Comparison of ENCODE assay signal across 8 cellular contexts in the genomic region with DNA sequence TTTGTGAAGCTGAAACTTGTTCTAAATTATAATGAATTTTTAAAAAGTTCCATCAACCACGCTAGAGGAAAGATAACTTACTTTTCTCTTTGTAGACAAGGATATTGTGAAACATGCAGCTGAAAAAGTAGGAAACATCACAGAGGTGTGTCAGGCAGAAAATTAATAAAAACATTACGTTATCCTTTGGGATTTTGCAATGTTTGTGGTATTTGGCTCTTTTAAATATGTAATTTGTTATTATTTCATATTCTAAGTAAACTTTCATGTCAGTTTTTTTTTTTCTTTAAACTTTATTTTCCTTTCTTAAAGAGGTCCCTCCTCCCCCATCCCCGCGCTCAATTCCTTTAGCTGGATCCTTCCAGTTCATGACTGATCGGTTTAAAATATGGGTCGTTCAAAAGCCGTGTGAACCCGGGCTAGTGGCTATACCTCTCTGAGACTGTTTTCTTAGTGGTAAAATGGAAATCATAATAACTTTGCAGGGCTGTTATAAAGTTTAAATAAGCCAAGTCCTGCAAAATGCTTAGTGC. TPM values are rescaled to one million over a fixed set of nuclear protein-coding genes. Genes with fewer than 3 reads are reported as not detected.
A peak's percentile ranks its signal among the peaks of the same experiment; 100 is the strongest.
DNase-seq lines count a peak whose midpoint lies in the region; ATAC-seq and TF ChIP-seq lines count a peak whose summit lies in the region.

No MANE protein-coding gene starts in this region.

- H3K9me3 ChIP-seq in CD8-positive, alpha-beta T cell (ENCODE audit: low read length), result no peaks in the 10 kb centered on the region
- no peaks in the 10 kb centered on the region for H3K9me3 ChIP-seq in naive thymus-derived CD4-positive, alpha-beta T cell (ENCODE audit: control insufficient read depth in 2 of 3, low read length in 3 of 3)

- TF ChIP-seq CTCF in CD8-positive, alpha-beta T cell (IDR thresholded peaks at IDR 0.05), result no peak
- TF ChIP-seq CTCF in coronary artery (IDR thresholded peaks at IDR 0.05) (no peak), nephron progenitor cell (IDR thresholded peaks at IDR 0.05) (no peak)

- no peak for ATAC-seq in CD8-positive, alpha-beta T cell
- ATAC-seq in HG03354 (IDR thresholded peaks at IDR 0.05; ENCODE audit: poor library complexity, severe bottlenecking, unreplicated experiment) (peak; percentile 4), HG03469 (IDR thresholded peaks at IDR 0.05; ENCODE audit: unreplicated experiment) (no peak)
- no peak for ATAC-seq in naive thymus-derived CD4-positive, alpha-beta T cell

- H3K4me3 ChIP-seq in CD8-positive, alpha-beta T cell (ENCODE audit: low read depth, low read length), result peak overlapping the region; percentile 68
- peak overlapping the region; percentile 76 for H3K4me3 ChIP-seq in coronary artery
- peak overlapping the region; percentile 73 for H3K4me3 ChIP-seq in naive thymus-derived CD4-positive, alpha-beta T cell (ENCODE audit: low read length)

- no peaks in the 10 kb centered on the region for H3K36me3 ChIP-seq in CD8-positive, alpha-beta T cell (ENCODE audit: insufficient read depth, low read length)
- H3K36me3 ChIP-seq in naive thymus-derived CD4-positive, alpha-beta T cell (ENCODE audit: control insufficient read depth in 2 of 3, insufficient read depth in 3 of 3, low read length in 3 of 3), result peaks cover 0 to 6% (median 0%) of the 10 kb centered on the region in 3 experiments

- H3K4me3 Mint-ChIP-seq in CD8-positive, alpha-beta T cell, result no peak overlapping the region
- H3K4me3 Mint-ChIP-seq in naive thymus-derived CD4-positive, alpha-beta T cell, result peak overlapping the region in 3 of 10 donors; percentile 9 to 64 (median 34)
- no peak overlapping the region for H3K4me3 Mint-ChIP-seq in nephron progenitor cell

- no peaks in the 10 kb centered on the region for H3K9me3 Mint-ChIP-seq in CD8-positive, alpha-beta T cell
- H3K9me3 Mint-ChIP-seq in naive thymus-derived CD4-positive, alpha-beta T cell, result no peaks in the 10 kb centered on the region
- H3K9me3 Mint-ChIP-seq in nephron progenitor cell, result no peaks in the 10 kb centered on the region

- intact Hi-C loops in CD8-positive, alpha-beta T cell (cut with DNase I, micrococcal nuclease), result loop anchor here in 1 of 2 experiments (10.0 kb wide), 2 partner anchors 620 to 1260 kb away; partner anchors contain the start of genes CCDC9 and ERCC2
- intact Hi-C loops in naive thymus-derived CD4-positive, alpha-beta T cell (cut with micrococcal nuclease), result loop anchor here (2.0 to 10.0 kb wide), 8 partner anchors 14 to 1350 kb away; partner anchors contain the start of genes DHX34 (in 1 of the 2), DMWD (in 1 of the 2), POLR1G (in 1 of the 2) and PPP1R13L (in 1 of the 2)

- H3K4me1 Mint-ChIP-seq in CD8-positive, alpha-beta T cell (ENCODE audit: low read depth), result peaks cover 19% of the 10 kb centered on the region
- H3K4me1 Mint-ChIP-seq in naive thymus-derived CD4-positive, alpha-beta T cell, result peaks cover 8 to 19% (median 12%) of the 10 kb centered on the region in 7 donors
- peaks cover 10% of the 10 kb centered on the region for H3K4me1 Mint-ChIP-seq in nephron progenitor cell

- peak overlapping the region; percentile 23 for H3K27ac ChIP-seq in CD8-positive, alpha-beta T cell (ENCODE audit: low read depth, low read length)
- peak overlapping the region in 1 of 2 donors; percentile 4 for H3K27ac ChIP-seq in coronary artery
- H3K27ac ChIP-seq in naive thymus-derived CD4-positive, alpha-beta T cell (ENCODE audit: low read depth, low read length), result peak overlapping the region; percentile 58

- POLR2A ChIA-PET in CD8-positive, alpha-beta T cell (lab: Charles Lee), result interaction anchor here (1.0 to 1.6 kb wide), 3 partner anchors 18 to 91 kb away, joined by 3 read pairs; no protein-coding TSS in a partner anchor
- POLR2A ChIA-PET in naive thymus-derived CD4-positive, alpha-beta T cell (lab: Charles Lee), result interaction anchor here (0.8 to 1.8 kb wide), 4 partner anchors 28 to 108 kb away, joined by 3 to 7 read pairs (median 5); partner anchors contain the start of genes IRF2BP1 and MYPOP

- H3K27ac Mint-ChIP-seq in CD8-positive, alpha-beta T cell, result no peak overlapping the region
- H3K27ac Mint-ChIP-seq in naive thymus-derived CD4-positive, alpha-beta T cell, result no peak overlapping the region
- H3K27ac Mint-ChIP-seq in nephron progenitor cell, result no peak overlapping the region

- no peak for DNase-seq in CD8-positive, alpha-beta T cell
- no peak for DNase-seq in coronary artery (ENCODE audit: low spot score)
- no peak for DNase-seq in naive thymus-derived CD4-positive, alpha-beta T cell
- DNase-seq in activated effector memory CD4-positive, alpha-beta T cell treated with Interleukin-2 at 50 U/mL for 16 hours, result no peak
- no peak for DNase-seq in activated CD4-positive, CD25-positive, alpha-beta regulatory T cell (lab: John Stamatoyannopoulos, UW)
- DNase-seq in nephron progenitor cell, result no peak

- peaks cover 11% of the 10 kb centered on the region for H3K27me3 Mint-ChIP-seq in CD8-positive, alpha-beta T cell (ENCODE audit: low read depth)
- H3K27me3 Mint-ChIP-seq in naive thymus-derived CD4-positive, alpha-beta T cell, result peaks cover 3 to 13% (median 7%) of the 10 kb centered on the region in 5 donors
- H3K27me3 Mint-ChIP-seq in nephron progenitor cell (ENCODE audit: low read depth, poor library complexity), result peaks cover 20% of the 10 kb centered on the region

- no peaks in the 10 kb centered on the region for H3K27me3 ChIP-seq in CD8-positive, alpha-beta T cell (ENCODE audit: insufficient read depth, low read length)
- no peaks in the 10 kb centered on the region for H3K27me3 ChIP-seq in naive thymus-derived CD4-positive, alpha-beta T cell (ENCODE audit: control insufficient read depth in 2 of 2, insufficient read depth in 2 of 2, low read length in 2 of 2)

- H3K4me1 ChIP-seq in CD8-positive, alpha-beta T cell (ENCODE audit: insufficient read depth, low read length), result peaks cover 13% of the 10 kb centered on the region
- peaks cover 5% of the 10 kb centered on the region in 2 donors for H3K4me1 ChIP-seq in naive thymus-derived CD4-positive, alpha-beta T cell (ENCODE audit: control insufficient read depth in 2 of 2, insufficient read depth in 2 of 2, low read length in 2 of 2)

- CTCF ChIA-PET in CD8-positive, alpha-beta T cell (lab: Charles Lee), result interaction anchor here (0.6 to 4.0 kb wide), 4 partner anchors 12 to 1156 kb away, joined by 3 to 10 read pairs (median 3); no protein-coding TSS in a partner anchor
- CTCF ChIA-PET in naive thymus-derived CD4-positive, alpha-beta T cell (lab: Charles Lee), result interaction anchor here (0.7 to 1.7 kb wide), 3 partner anchors 15 to 547 kb away, joined by 3 to 7 read pairs (median 3); partner anchors contain the start of gene IRF2BP1

- peaks cover 7% of the 10 kb centered on the region for H3K36me3 Mint-ChIP-seq in CD8-positive, alpha-beta T cell
- peaks cover 0 to 8% (median 6%) of the 10 kb centered on the region in 5 donors for H3K36me3 Mint-ChIP-seq in naive thymus-derived CD4-positive, alpha-beta T cell
- H3K36me3 Mint-ChIP-seq in nephron progenitor cell (ENCODE audit: low read depth), result peaks cover 6% of the 10 kb centered on the region

RNA-seq across cellular contexts. Expression of gene CCDC61, which starts 0.7 kb away (rescaled TPM):
- 1 to 10 TPM; 4.9 to 6.2 TPM for total RNA-seq in CD8-positive, alpha-beta T cell
- 10 to 100 TPM; 15.5 to 35.8 (median 25.3) TPM for total RNA-seq in naive thymus-derived CD4-positive, alpha-beta T cell
- polyA plus RNA-seq in naive thymus-derived CD4-positive, alpha-beta T cell, result 10 to 100 TPM; 10.1 to 12.9 TPM

RNA-seq across cellular contexts. Expression of gene NOVA2, which starts 20.9 kb away (rescaled TPM):
- total RNA-seq in CD8-positive, alpha-beta T cell, result not detected
- total RNA-seq in naive thymus-derived CD4-positive, alpha-beta T cell, result under 1 TPM in 1 of 5 experiments, not detected in 4; 0.19 TPM
- polyA plus RNA-seq in naive thymus-derived CD4-positive, alpha-beta T cell, result not detected

RNA-seq across cellular contexts. Expression of gene PGLYRP1, which starts 28.3 kb away (rescaled TPM):
- total RNA-seq in CD8-positive, alpha-beta T cell, result not detected
- not detected for total RNA-seq in naive thymus-derived CD4-positive, alpha-beta T cell
- polyA plus RNA-seq in naive thymus-derived CD4-positive, alpha-beta T cell, result not detected

RNA-seq across cellular contexts. Expression of gene IGFL4, which starts 46.3 kb away (rescaled TPM):
- not detected for total RNA-seq in CD8-positive, alpha-beta T cell
- not detected for total RNA-seq in naive thymus-derived CD4-positive, alpha-beta T cell
- polyA plus RNA-seq in naive thymus-derived CD4-positive, alpha-beta T cell, result not detected
